In the genomic region with DNA sequence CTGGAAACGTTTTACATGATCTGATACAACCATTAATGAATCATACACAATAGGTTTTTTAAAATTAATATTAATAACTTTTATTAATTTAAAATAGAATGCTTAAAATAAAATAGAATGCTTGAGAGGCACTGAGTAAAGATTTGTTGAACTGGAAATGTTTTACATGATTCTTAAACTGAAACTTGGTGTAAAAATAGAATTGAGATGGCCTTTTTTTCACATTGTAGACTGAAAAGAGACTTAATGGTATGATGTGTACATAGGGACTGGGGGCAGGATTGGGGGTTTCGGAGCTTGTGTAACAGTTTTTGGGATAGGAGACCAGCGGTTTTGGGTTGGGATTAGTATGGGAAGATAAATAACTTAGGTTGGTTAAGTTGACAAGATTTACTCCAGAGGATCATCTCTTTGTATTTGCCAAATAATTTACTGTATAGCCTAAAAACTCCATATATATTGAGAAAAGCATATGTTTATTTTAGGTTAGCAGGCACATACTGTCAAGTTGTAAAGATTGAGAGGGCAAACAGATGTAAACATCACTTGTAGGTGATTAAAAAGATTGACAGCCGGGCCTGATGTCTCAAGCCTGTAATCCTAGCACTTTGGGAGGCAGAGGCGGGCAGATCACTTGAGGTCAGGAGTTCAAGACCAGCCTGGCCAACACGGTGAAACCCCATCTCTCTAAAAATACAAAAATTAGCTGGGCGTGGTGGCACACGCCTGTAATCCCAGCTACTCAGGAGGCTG, we compare ENCODE assay signal across 13 cellular contexts. TPM values are rescaled to one million over a fixed set of nuclear protein-coding genes. Genes with fewer than 3 reads are reported as not detected.
A peak's percentile ranks its signal among the peaks of the same experiment; 100 is the strongest.
DNase-seq lines count a peak whose midpoint lies in the region; ATAC-seq and TF ChIP-seq lines count a peak whose summit lies in the region.
"Had no signal": no experiment of that assay in that cellular context is flagged by ENCODE, and none has a peak within 500 bp of the region (broad histone marks: within the 10 kb centered on the region; RNA-seq: fewer than 3 reads in every experiment).

No MANE protein-coding gene starts in this region.

- H3K27ac ChIP-seq in CD8-positive, alpha-beta T cell (ENCODE audit: low read depth, low read length): no peak overlapping the region
- no peak overlapping the region for H3K27ac ChIP-seq in esophagus squamous epithelium
- H3K27ac ChIP-seq: SK-N-MC had no signal

- H3K4me3 Mint-ChIP-seq in CD8-positive, alpha-beta T cell: peak overlapping the region; percentile 42
- H3K4me3 Mint-ChIP-seq in activated T-helper 2 cell treated with anti-CD3 and anti-CD28 coated beads, Interferon-gamma antibody, Interleukin-2, Interleukin-4, amounts not matched to agents 10 μg/mL and 5 μg/mL and 100 μg/mL, durations not matched to agents 14 hours and 24 hours and 36 hours (ENCODE audit: low read depth): peak overlapping the region; percentile 84
- peak overlapping the region; percentile 93 for H3K4me3 Mint-ChIP-seq in natural killer cell treated with Interleukin-12 subunit alpha and Interleukin-12 subunit beta and Interleukin-15 and Interleukin-18, amount 100 ng/mL, for 72 hours

- POLR2A ChIA-PET in CD8-positive, alpha-beta T cell (lab: Charles Lee): no interaction called here

- no peaks in the 10 kb centered on the region for H3K36me3 ChIP-seq in CD8-positive, alpha-beta T cell (ENCODE audit: insufficient read depth, low read length)
- H3K36me3 ChIP-seq in esophagus squamous epithelium: no peaks in the 10 kb centered on the region
- H3K36me3 ChIP-seq: MG63 had no signal

- WGBS in esophagus squamous epithelium, 2 donors: 76 to 77% methylated on average over 8 of the region's 8 CpGs

- peaks cover 10% of the 10 kb centered on the region for H3K36me3 Mint-ChIP-seq in CD8-positive, alpha-beta T cell
- peaks cover 29% of the 10 kb centered on the region for H3K36me3 Mint-ChIP-seq in activated T-helper 2 cell treated with anti-CD3 and anti-CD28 coated beads, Interferon-gamma antibody, Interleukin-2, Interleukin-4, amounts not matched to agents 10 μg/mL and 5 μg/mL and 100 μg/mL, durations not matched to agents 14 hours and 24 hours and 36 hours (ENCODE audit: low read depth)
- no peaks in the 10 kb centered on the region for H3K36me3 Mint-ChIP-seq in natural killer cell treated with Interleukin-12 subunit alpha and Interleukin-12 subunit beta and Interleukin-15 and Interleukin-18, amount 100 ng/mL, for 72 hours

- no peaks in the 10 kb centered on the region for H3K27me3 ChIP-seq in CD8-positive, alpha-beta T cell (ENCODE audit: insufficient read depth, low read length)
- H3K27me3 ChIP-seq in esophagus squamous epithelium: no peaks in the 10 kb centered on the region
- H3K27me3 ChIP-seq: MG63 had no signal

- no peaks in the 10 kb centered on the region for H3K9me3 ChIP-seq in CD8-positive, alpha-beta T cell (ENCODE audit: low read length)
- H3K9me3 ChIP-seq in esophagus squamous epithelium: no peaks in the 10 kb centered on the region
- H3K9me3 ChIP-seq: MG63 had no signal

- DNase-seq in CD8-positive, alpha-beta T cell: no peak
- DNase-seq in GM13976 (ENCODE audit: low spot score): peak; percentile 24
- no peak for DNase-seq in activated T-helper 2 cell treated with anti-CD3 and anti-CD28 coated beads, Interferon-gamma antibody, Interleukin-2, Interleukin-4, amounts not matched to agents 10 μg/mL and 5 μg/mL and 100 μg/mL, durations not matched to agents 14 hours and 24 hours and 36 hours (ENCODE audit: low spot score)
- no peak for DNase-seq in natural killer cell treated with Interleukin-12 subunit alpha and Interleukin-12 subunit beta and Interleukin-15 and Interleukin-18, amount 100 ng/mL, for 72 hours (ENCODE audit: low spot score)
- DNase-seq in esophagus squamous epithelium (lab: John Stamatoyannopoulos, UW): no peak
- DNase-seq in SKM-1 treated with dmso at 0.1 percent for 144 hours (lab: John Stamatoyannopoulos, UW; ENCODE audit: unreplicated experiment): no peak
- DNase-seq in DMS153 treated with DMSO at 0.1 percent for 48 hours (lab: John Stamatoyannopoulos, UW; ENCODE audit: unreplicated experiment): no peak
- DNase-seq: activated CD8-positive, alpha-beta memory T cell treated with anti-CD3 and anti-CD28 coated beads, Interleukin-2, amount 50 U/mL, for 48 hours; central memory CD4-positive, alpha-beta T cell; MG63; NCI-H510A; stimulated activated CD4-positive, alpha-beta T cell treated with anti-CD3 and anti-CD28 coated beads, Interleukin-12 subunit alpha, Interleukin-12 subunit beta, amount 100 ng/mL, for 4 hours had no signal

- no peak for ATAC-seq in CD8-positive, alpha-beta T cell
- ATAC-seq in natural killer cell treated with Interleukin-12 subunit alpha and Interleukin-12 subunit beta and Interleukin-15 and Interleukin-18, amount 100 ng/mL, for 72 hours: no peak

- H3K4me1 ChIP-seq in CD8-positive, alpha-beta T cell (ENCODE audit: insufficient read depth, low read length): peaks cover 19% of the 10 kb centered on the region
- H3K4me1 ChIP-seq in esophagus squamous epithelium: peaks cover under 1 to 37% (median 25%) of the 10 kb centered on the region in 3 donors

- H3K27me3 Mint-ChIP-seq in CD8-positive, alpha-beta T cell (ENCODE audit: low read depth): no peaks in the 10 kb centered on the region
- H3K27me3 Mint-ChIP-seq in activated T-helper 2 cell treated with anti-CD3 and anti-CD28 coated beads, Interferon-gamma antibody, Interleukin-2, Interleukin-4, amounts not matched to agents 10 μg/mL and 5 μg/mL and 100 μg/mL, durations not matched to agents 14 hours and 24 hours and 36 hours (ENCODE audit: low read depth): no peaks in the 10 kb centered on the region
- H3K27me3 Mint-ChIP-seq in natural killer cell treated with Interleukin-12 subunit alpha and Interleukin-12 subunit beta and Interleukin-15 and Interleukin-18, amount 100 ng/mL, for 72 hours: no peaks in the 10 kb centered on the region

- H3K9me3 Mint-ChIP-seq in CD8-positive, alpha-beta T cell: no peaks in the 10 kb centered on the region
- no peaks in the 10 kb centered on the region for H3K9me3 Mint-ChIP-seq in activated T-helper 2 cell treated with anti-CD3 and anti-CD28 coated beads, Interferon-gamma antibody, Interleukin-2, Interleukin-4, amounts not matched to agents 10 μg/mL and 5 μg/mL and 100 μg/mL, durations not matched to agents 14 hours and 24 hours and 36 hours
- no peaks in the 10 kb centered on the region for H3K9me3 Mint-ChIP-seq in natural killer cell treated with Interleukin-12 subunit alpha and Interleukin-12 subunit beta and Interleukin-15 and Interleukin-18, amount 100 ng/mL, for 72 hours

- peaks cover 39% of the 10 kb centered on the region for H3K4me1 Mint-ChIP-seq in CD8-positive, alpha-beta T cell (ENCODE audit: low read depth)
- H3K4me1 Mint-ChIP-seq in activated T-helper 2 cell treated with anti-CD3 and anti-CD28 coated beads, Interferon-gamma antibody, Interleukin-2, Interleukin-4, amounts not matched to agents 10 μg/mL and 5 μg/mL and 100 μg/mL, durations not matched to agents 14 hours and 24 hours and 36 hours (ENCODE audit: low read depth): peaks cover 37% of the 10 kb centered on the region
- H3K4me1 Mint-ChIP-seq in natural killer cell treated with Interleukin-12 subunit alpha and Interleukin-12 subunit beta and Interleukin-15 and Interleukin-18, amount 100 ng/mL, for 72 hours (ENCODE audit: low read depth in 2 of 2): peaks cover 34 to 39% of the 10 kb centered on the region in 2 donors

- CTCF ChIA-PET in CD8-positive, alpha-beta T cell (lab: Charles Lee): no interaction called here

- intact Hi-C loops in CD8-positive, alpha-beta T cell (cut with DNase I, micrococcal nuclease): loop anchor here in 1 of 2 experiments (5.0 kb wide), 2 partner anchors 133 to 1118 kb away; a partner anchor contains a TSS
- intact Hi-C loops in activated T-helper 2 cell treated with anti-CD3 and anti-CD28 coated beads, Interferon-gamma antibody, Interleukin-2, Interleukin-4, amounts not matched to agents 10 μg/mL and 5 μg/mL and 100 μg/mL, durations not matched to agents 14 hours and 24 hours and 36 hours (cut with micrococcal nuclease): loop anchor here (5.0 kb wide), 1 partner anchor 68 kb away; a partner anchor contains a TSS
- intact Hi-C loops in esophagus squamous epithelium (cut with DNase I): no loop called here

- in situ Hi-C loops in GM13976 (cut with MboI; ENCODE audit: low sequenced_read_pairs, unreplicated experiment): no loop called here

- TF ChIP-seq CTCF in CD8-positive, alpha-beta T cell (IDR thresholded peaks at IDR 0.05): no peak
- no peak for TF ChIP-seq CTCF in GM13976 (IDR thresholded peaks at IDR 0.05; ENCODE audit: borderline replicate concordance, control extremely low read depth, extremely low read depth, insufficient read depth, missing control alignments)
- no peak for TF ChIP-seq CTCF in esophagus squamous epithelium (IDR thresholded peaks at IDR 0.05)

- no peak for TF ChIP-seq POLR2A in esophagus squamous epithelium (IDR thresholded peaks at IDR 0.05)

- peak overlapping the region; percentile 99 for H3K27ac Mint-ChIP-seq in CD8-positive, alpha-beta T cell
- H3K27ac Mint-ChIP-seq in activated T-helper 2 cell treated with anti-CD3 and anti-CD28 coated beads, Interferon-gamma antibody, Interleukin-2, Interleukin-4, amounts not matched to agents 10 μg/mL and 5 μg/mL and 100 μg/mL, durations not matched to agents 14 hours and 24 hours and 36 hours: peak overlapping the region; percentile 98
- peak overlapping the region; percentile 35 to 63 for H3K27ac Mint-ChIP-seq in natural killer cell treated with Interleukin-12 subunit alpha and Interleukin-12 subunit beta and Interleukin-15 and Interleukin-18, amount 100 ng/mL, for 72 hours

- H3K4me3 ChIP-seq in CD8-positive, alpha-beta T cell (ENCODE audit: low read depth, low read length): no peak overlapping the region
- H3K4me3 ChIP-seq in esophagus squamous epithelium: peak overlapping the region in 1 of 4 donors; percentile 90
- H3K4me3 ChIP-seq: MG63 had no signal

RNA-seq across cellular contexts. Expression of a gene that starts 2.0 kb away (rescaled TPM):
- 10 to 100 TPM; 86.6 to 89.2 TPM for total RNA-seq in CD8-positive, alpha-beta T cell
- total RNA-seq in activated T-helper 2 cell treated with anti-CD3 and anti-CD28 coated beads, Interferon-gamma antibody, Interleukin-2, Interleukin-4, amounts not matched to agents 10 μg/mL and 5 μg/mL and 100 μg/mL, durations not matched to agents 14 hours and 24 hours and 36 hours: 77.5 and 82.9 TPM in 2 replicates
- 10 to 100 TPM; 71.6 to 74.1 TPM for total RNA-seq in natural killer cell treated with Interleukin-12 subunit alpha and Interleukin-12 subunit beta and Interleukin-15 and Interleukin-18, amount 100 ng/mL, for 72 hours
- total RNA-seq in esophagus squamous epithelium: 10 to 100 TPM; 37.8 to 52.3 (median 38.1) TPM

RNA-seq across cellular contexts. Expression of a gene that starts 33.0 kb away (rescaled TPM):
- total RNA-seq in CD8-positive, alpha-beta T cell: 1 to 10 TPM; 1.2 to 1.4 TPM
- 1.4 and 1.6 TPM in 2 replicates for total RNA-seq in activated T-helper 2 cell treated with anti-CD3 and anti-CD28 coated beads, Interferon-gamma antibody, Interleukin-2, Interleukin-4, amounts not matched to agents 10 μg/mL and 5 μg/mL and 100 μg/mL, durations not matched to agents 14 hours and 24 hours and 36 hours
- 1 to 10 TPM; 2.8 to 4.6 TPM for total RNA-seq in natural killer cell treated with Interleukin-12 subunit alpha and Interleukin-12 subunit beta and Interleukin-15 and Interleukin-18, amount 100 ng/mL, for 72 hours
- 10 to 100 TPM in 1 of 4 donors, 1 to 10 TPM in 3; 1.8 to 10.7 (median 6.2) TPM for total RNA-seq in esophagus squamous epithelium

Comparison
In these comparisons a context has a peak if more than half of its experiments do, and no peak if none do; other contexts are left out.
1. H3K27ac Mint-ChIP-seq: peak in every context shown above with its lines; median percentile 99 in CD8-positive, alpha-beta T cell; 98 in activated T-helper 2 cell treated with anti-CD3 and anti-CD28 coated beads, Interferon-gamma antibody, Interleukin-2, Interleukin-4, amounts not matched to agents 10 μg/mL and 5 μg/mL and 100 μg/mL, durations not matched to agents 14 hours and 24 hours and 36 hours; 49 in natural killer cell treated with Interleukin-12 subunit alpha and Interleukin-12 subunit beta and Interleukin-15 and Interleukin-18, amount 100 ng/mL, for 72 hours.
2. H3K4me3 Mint-ChIP-seq: peak in every context shown above with its lines; median percentile 93 in natural killer cell treated with Interleukin-12 subunit alpha and Interleukin-12 subunit beta and Interleukin-15 and Interleukin-18, amount 100 ng/mL, for 72 hours; 84 in activated T-helper 2 cell treated with anti-CD3 and anti-CD28 coated beads, Interferon-gamma antibody, Interleukin-2, Interleukin-4, amounts not matched to agents 10 μg/mL and 5 μg/mL and 100 μg/mL, durations not matched to agents 14 hours and 24 hours and 36 hours; 42 in CD8-positive, alpha-beta T cell.